Comparison of ENCODE assay signal across 1 cellular context in the genomic region with DNA sequence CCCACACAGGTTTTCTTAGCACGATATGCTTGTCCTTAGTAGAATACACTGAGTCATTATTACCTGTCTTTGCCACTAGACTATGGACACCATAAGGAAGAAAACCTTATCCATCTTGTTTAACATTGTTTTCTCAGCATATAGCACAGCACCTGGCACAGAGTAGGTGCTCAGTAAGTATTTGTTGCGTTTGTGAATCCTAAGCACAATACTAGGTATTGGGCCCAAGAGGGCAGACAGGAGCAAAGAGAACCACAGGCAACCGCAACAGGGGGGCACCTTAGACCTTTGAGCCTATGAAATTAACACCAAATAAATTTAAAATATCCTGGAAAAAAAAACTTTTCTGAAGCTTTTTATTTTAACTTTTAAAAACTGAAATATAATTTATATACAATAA.
TF ChIP-seq lines count a peak whose summit lies in the region.

No MANE protein-coding gene starts in this region.

TF ChIP-seq in H1, 55 proteins besides CTCF, POLR2A, EP300 and RAD21:
- no peak for TF ChIP-seq CBX5 (IDR thresholded peaks at IDR 0.05; ENCODE audit: low read depth, low read length)
- no peak for TF ChIP-seq CREB1 (IDR thresholded peaks at IDR 0.05)
- TF ChIP-seq, protein P1, sequence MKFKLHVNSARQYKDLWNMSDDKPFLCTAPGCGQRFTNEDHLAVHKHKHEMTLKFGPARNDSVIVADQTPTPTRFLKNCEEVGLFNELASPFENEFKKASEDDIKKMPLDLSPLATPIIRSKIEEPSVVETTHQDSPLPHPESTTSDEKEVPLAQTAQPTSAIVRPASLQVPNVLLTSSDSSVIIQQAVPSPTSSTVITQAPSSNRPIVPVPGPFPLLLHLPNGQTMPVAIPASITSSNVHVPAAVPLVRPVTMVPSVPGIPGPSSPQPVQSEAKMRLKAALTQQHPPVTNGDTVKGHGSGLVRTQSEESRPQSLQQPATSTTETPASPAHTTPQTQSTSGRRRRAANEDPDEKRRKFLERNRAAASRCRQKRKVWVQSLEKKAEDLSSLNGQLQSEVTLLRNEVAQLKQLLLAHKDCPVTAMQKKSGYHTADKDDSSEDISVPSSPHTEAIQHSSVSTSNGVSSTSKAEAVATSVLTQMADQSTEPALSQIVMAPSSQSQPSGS (IDR thresholded peaks at IDR 0.05; ENCODE audit: low read length) = no peak
- no peak for TF ChIP-seq SP1 (IDR thresholded peaks at IDR 0.05; ENCODE audit: low read depth, low read length)
- TF ChIP-seq HDAC2 (IDR thresholded peaks at IDR 0.05; ENCODE audit: borderline replicate concordance in 1 of 2, low read depth in 2 of 2, low read length in 2 of 2) = no peak
- TF ChIP-seq KDM4A (IDR thresholded peaks at IDR 0.05; ENCODE audit: low read depth, low read length, severe bottlenecking) = no peak
- TF ChIP-seq ASH2L (IDR thresholded peaks at IDR 0.05; ENCODE audit: low read length) = no peak
- TF ChIP-seq KDM5A (IDR thresholded peaks at IDR 0.05; ENCODE audit: low read length) = no peak
- TF ChIP-seq SIX5 (IDR thresholded peaks at IDR 0.05; ENCODE audit: low read depth, low read length) = no peak
- TF ChIP-seq, protein P2, sequence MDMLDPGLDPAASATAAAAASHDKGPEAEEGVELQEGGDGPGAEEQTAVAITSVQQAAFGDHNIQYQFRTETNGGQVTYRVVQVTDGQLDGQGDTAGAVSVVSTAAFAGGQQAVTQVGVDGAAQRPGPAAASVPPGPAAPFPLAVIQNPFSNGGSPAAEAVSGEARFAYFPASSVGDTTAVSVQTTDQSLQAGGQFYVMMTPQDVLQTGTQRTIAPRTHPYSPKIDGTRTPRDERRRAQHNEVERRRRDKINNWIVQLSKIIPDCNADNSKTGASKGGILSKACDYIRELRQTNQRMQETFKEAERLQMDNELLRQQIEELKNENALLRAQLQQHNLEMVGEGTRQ (IDR thresholded peaks at IDR 0.05; ENCODE audit: low read length) = no peak
- TF ChIP-seq, protein P3, sequence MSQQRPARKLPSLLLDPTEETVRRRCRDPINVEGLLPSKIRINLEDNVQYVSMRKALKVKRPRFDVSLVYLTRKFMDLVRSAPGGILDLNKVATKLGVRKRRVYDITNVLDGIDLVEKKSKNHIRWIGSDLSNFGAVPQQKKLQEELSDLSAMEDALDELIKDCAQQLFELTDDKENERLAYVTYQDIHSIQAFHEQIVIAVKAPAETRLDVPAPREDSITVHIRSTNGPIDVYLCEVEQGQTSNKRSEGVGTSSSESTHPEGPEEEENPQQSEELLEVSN (IDR thresholded peaks at IDR 0.05) = no peak
- TF ChIP-seq POU5F1 (IDR thresholded peaks at IDR 0.05; ENCODE audit: low read depth, low read length) = no peak
- no peak for TF ChIP-seq FOSL1 (IDR thresholded peaks at IDR 0.05; ENCODE audit: insufficient read depth, low read depth, low read length)
- TF ChIP-seq, protein P4, sequence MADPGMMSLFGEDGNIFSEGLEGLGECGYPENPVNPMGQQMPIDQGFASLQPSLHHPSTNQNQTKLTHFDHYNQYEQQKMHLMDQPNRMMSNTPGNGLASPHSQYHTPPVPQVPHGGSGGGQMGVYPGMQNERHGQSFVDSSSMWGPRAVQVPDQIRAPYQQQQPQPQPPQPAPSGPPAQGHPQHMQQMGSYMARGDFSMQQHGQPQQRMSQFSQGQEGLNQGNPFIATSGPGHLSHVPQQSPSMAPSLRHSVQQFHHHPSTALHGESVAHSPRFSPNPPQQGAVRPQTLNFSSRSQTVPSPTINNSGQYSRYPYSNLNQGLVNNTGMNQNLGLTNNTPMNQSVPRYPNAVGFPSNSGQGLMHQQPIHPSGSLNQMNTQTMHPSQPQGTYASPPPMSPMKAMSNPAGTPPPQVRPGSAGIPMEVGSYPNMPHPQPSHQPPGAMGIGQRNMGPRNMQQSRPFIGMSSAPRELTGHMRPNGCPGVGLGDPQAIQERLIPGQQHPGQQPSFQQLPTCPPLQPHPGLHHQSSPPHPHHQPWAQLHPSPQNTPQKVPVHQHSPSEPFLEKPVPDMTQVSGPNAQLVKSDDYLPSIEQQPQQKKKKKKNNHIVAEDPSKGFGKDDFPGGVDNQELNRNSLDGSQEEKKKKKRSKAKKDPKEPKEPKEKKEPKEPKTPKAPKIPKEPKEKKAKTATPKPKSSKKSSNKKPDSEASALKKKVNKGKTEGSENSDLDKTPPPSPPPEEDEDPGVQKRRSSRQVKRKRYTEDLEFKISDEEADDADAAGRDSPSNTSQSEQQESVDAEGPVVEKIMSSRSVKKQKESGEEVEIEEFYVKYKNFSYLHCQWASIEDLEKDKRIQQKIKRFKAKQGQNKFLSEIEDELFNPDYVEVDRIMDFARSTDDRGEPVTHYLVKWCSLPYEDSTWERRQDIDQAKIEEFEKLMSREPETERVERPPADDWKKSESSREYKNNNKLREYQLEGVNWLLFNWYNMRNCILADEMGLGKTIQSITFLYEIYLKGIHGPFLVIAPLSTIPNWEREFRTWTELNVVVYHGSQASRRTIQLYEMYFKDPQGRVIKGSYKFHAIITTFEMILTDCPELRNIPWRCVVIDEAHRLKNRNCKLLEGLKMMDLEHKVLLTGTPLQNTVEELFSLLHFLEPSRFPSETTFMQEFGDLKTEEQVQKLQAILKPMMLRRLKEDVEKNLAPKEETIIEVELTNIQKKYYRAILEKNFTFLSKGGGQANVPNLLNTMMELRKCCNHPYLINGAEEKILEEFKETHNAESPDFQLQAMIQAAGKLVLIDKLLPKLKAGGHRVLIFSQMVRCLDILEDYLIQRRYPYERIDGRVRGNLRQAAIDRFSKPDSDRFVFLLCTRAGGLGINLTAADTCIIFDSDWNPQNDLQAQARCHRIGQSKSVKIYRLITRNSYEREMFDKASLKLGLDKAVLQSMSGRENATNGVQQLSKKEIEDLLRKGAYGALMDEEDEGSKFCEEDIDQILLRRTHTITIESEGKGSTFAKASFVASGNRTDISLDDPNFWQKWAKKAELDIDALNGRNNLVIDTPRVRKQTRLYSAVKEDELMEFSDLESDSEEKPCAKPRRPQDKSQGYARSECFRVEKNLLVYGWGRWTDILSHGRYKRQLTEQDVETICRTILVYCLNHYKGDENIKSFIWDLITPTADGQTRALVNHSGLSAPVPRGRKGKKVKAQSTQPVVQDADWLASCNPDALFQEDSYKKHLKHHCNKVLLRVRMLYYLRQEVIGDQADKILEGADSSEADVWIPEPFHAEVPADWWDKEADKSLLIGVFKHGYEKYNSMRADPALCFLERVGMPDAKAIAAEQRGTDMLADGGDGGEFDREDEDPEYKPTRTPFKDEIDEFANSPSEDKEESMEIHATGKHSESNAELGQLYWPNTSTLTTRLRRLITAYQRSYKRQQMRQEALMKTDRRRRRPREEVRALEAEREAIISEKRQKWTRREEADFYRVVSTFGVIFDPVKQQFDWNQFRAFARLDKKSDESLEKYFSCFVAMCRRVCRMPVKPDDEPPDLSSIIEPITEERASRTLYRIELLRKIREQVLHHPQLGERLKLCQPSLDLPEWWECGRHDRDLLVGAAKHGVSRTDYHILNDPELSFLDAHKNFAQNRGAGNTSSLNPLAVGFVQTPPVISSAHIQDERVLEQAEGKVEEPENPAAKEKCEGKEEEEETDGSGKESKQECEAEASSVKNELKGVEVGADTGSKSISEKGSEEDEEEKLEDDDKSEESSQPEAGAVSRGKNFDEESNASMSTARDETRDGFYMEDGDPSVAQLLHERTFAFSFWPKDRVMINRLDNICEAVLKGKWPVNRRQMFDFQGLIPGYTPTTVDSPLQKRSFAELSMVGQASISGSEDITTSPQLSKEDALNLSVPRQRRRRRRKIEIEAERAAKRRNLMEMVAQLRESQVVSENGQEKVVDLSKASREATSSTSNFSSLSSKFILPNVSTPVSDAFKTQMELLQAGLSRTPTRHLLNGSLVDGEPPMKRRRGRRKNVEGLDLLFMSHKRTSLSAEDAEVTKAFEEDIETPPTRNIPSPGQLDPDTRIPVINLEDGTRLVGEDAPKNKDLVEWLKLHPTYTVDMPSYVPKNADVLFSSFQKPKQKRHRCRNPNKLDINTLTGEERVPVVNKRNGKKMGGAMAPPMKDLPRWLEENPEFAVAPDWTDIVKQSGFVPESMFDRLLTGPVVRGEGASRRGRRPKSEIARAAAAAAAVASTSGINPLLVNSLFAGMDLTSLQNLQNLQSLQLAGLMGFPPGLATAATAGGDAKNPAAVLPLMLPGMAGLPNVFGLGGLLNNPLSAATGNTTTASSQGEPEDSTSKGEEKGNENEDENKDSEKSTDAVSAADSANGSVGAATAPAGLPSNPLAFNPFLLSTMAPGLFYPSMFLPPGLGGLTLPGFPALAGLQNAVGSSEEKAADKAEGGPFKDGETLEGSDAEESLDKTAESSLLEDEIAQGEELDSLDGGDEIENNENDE (IDR thresholded peaks at IDR 0.05; ENCODE audit: insufficient replicate concordance, low read length) = no peak
- TF ChIP-seq MAFK (IDR thresholded peaks at IDR 0.05; ENCODE audit: low read depth, low read length) = no peak
- TF ChIP-seq ZNF274 (IDR thresholded peaks at IDR 0.05; ENCODE audit: borderline replicate concordance, extremely low read depth, low read length) = no peak
- TF ChIP-seq RXRA (IDR thresholded peaks at IDR 0.05; ENCODE audit: insufficient read depth, low read depth, low read length) = no peak
- no peak for TF ChIP-seq PHF8 (conservative IDR thresholded peaks at IDR 0.05; ENCODE audit: low read depth, low read length)
- no peak for TF ChIP-seq GABPA (IDR thresholded peaks at IDR 0.05; ENCODE audit: borderline replicate concordance, insufficient read depth, low read length)
- no peak for TF ChIP-seq BACH1 (IDR thresholded peaks at IDR 0.05; ENCODE audit: low read length)
